Comparison of ENCODE assay signal across 9 cellular contexts in genomic region chr3:20043398-20043797, GRCh38. TPM values are rescaled to one million over a fixed set of nuclear protein-coding genes. Genes with fewer than 3 reads are reported as not detected.
DNase-seq lines count a peak whose midpoint lies in the region; ATAC-seq and TF ChIP-seq lines count a peak whose summit lies in the region.
"Had no signal": no experiment of that assay in that cellular context is flagged by ENCODE, and none has a peak within 500 bp of the region (broad histone marks: within the 10 kb centered on the region; RNA-seq: fewer than 3 reads in every experiment).

No MANE protein-coding gene starts in this region.

- H3K36me3 ChIP-seq in SJCRH30 = no peaks in the 10 kb centered on the region

- ATAC-seq in HG03521 (IDR thresholded peaks at IDR 0.05; ENCODE audit: unreplicated experiment) (peak; percentile 8), esophagus mucosa (peak; percentile 34), omental fat pad (ENCODE audit: low FRiP score) (peak; percentile 45), GM21515 (IDR thresholded peaks at IDR 0.05; ENCODE audit: unreplicated experiment) (no peak)

- no peaks in the 10 kb centered on the region for H3K9me3 Mint-ChIP-seq in activated CD4-positive, alpha-beta memory T cell treated with anti-CD3 and anti-CD28 coated beads, Interleukin-2, amount 10 ng/mL, durations not matched to agents 7 days and 5 days

- no peak for TF ChIP-seq CTCF in omental fat pad (IDR thresholded peaks at IDR 0.05)

- H3K4me3 ChIP-seq in SJCRH30 = no peak overlapping the region

- peaks cover 9% of the 10 kb centered on the region; the same call in 1 of the 2 replicates for H3K4me1 ChIP-seq in SJCRH30

- peak; percentile 68 for DNase-seq in DMS 273 (lab: John Stamatoyannopoulos, UW; ENCODE audit: unreplicated experiment)
- DNase-seq in DMS 273 treated with DMSO at 0.1 percent for 48 hours (lab: John Stamatoyannopoulos, UW) = no peak
- DNase-seq in activated CD4-positive, alpha-beta memory T cell treated with anti-CD3 and anti-CD28 coated beads, Interleukin-2, amount 10 ng/mL, durations not matched to agents 7 days and 5 days = peak; percentile 63
- peak; percentile 72 for DNase-seq in omental fat pad (ENCODE audit: low spot score)
- DNase-seq in SJCRH30 = no peak

- no peaks in the 10 kb centered on the region for H3K9me3 ChIP-seq in SJCRH30 (replicated peaks)

- no peaks in the 10 kb centered on the region for H3K27me3 Mint-ChIP-seq in activated CD4-positive, alpha-beta memory T cell treated with anti-CD3 and anti-CD28 coated beads, Interleukin-2, amount 10 ng/mL, durations not matched to agents 7 days and 5 days

- H3K27ac ChIP-seq in SJCRH30 = no peak overlapping the region
- H3K27ac ChIP-seq: 22Rv1 had no signal

- peak overlapping the region; percentile 97 for H3K27ac Mint-ChIP-seq in activated CD4-positive, alpha-beta memory T cell treated with anti-CD3 and anti-CD28 coated beads, Interleukin-2, amount 10 ng/mL, durations not matched to agents 7 days and 5 days

- H3K27me3 ChIP-seq in SJCRH30 = no peaks in the 10 kb centered on the region

- H3K4me1 Mint-ChIP-seq in activated CD4-positive, alpha-beta memory T cell treated with anti-CD3 and anti-CD28 coated beads, Interleukin-2, amount 10 ng/mL, durations not matched to agents 7 days and 5 days = peaks cover 69% of the 10 kb centered on the region

- H3K36me3 Mint-ChIP-seq in activated CD4-positive, alpha-beta memory T cell treated with anti-CD3 and anti-CD28 coated beads, Interleukin-2, amount 10 ng/mL, durations not matched to agents 7 days and 5 days (ENCODE audit: low read depth) = peaks cover 63% of the 10 kb centered on the region

- POLR2A ChIA-PET in activated CD4-positive, alpha-beta memory T cell treated with anti-CD3 and anti-CD28 coated beads, Interleukin-2, amount 10 ng/mL, durations not matched to agents 7 days and 5 days (lab: Charles Lee) = interaction anchor here (0.8 to 7.9 kb wide), 10 partner anchors 10 to 141 kb away, joined by 3 to 214 read pairs (median 4); partner anchors contain the start of genes RAB5A and SGO1

- CTCF ChIA-PET in activated CD4-positive, alpha-beta memory T cell treated with anti-CD3 and anti-CD28 coated beads, Interleukin-2, amount 10 ng/mL, durations not matched to agents 7 days and 5 days (lab: Charles Lee) = interaction anchor here (0.9 to 4.4 kb wide), 6 partner anchors 10 to 143 kb away, joined by 3 to 31 read pairs (median 3); no protein-coding TSS in a partner anchor

- H3K4me3 Mint-ChIP-seq in activated CD4-positive, alpha-beta memory T cell treated with anti-CD3 and anti-CD28 coated beads, Interleukin-2, amount 10 ng/mL, durations not matched to agents 7 days and 5 days = peak overlapping the region; percentile 90

RNA-seq across cellular contexts. Expression of gene KAT2B, which starts 3.2 kb away (rescaled TPM):
- total RNA-seq in activated CD4-positive, alpha-beta memory T cell treated with anti-CD3 and anti-CD28 coated beads, Interleukin-2, amount 10 ng/mL, durations not matched to agents 7 days and 5 days = 100 to 1,000 TPM; 129 to 134 TPM
- total RNA-seq in esophagus mucosa (30.7 TPM), omental fat pad (10 to 100 TPM; 21.3 to 47.0 (median 33.3) TPM)
- total RNA-seq in SJCRH30 (2014; rRNA removed; shearing (Covaris generic)) = 5.0 and 5.3 TPM in 2 replicates

RNA-seq across cellular contexts. Expression of gene PP2D1, which starts 31.3 kb away (rescaled TPM):
- total RNA-seq in activated CD4-positive, alpha-beta memory T cell treated with anti-CD3 and anti-CD28 coated beads, Interleukin-2, amount 10 ng/mL, durations not matched to agents 7 days and 5 days = not detected
- total RNA-seq in esophagus mucosa (not detected), omental fat pad (not detected)
- total RNA-seq in SJCRH30 (2014; rRNA removed; shearing (Covaris generic)) = not detected in 2 replicates

Comparison
In these comparisons a context has a peak if more than half of its experiments do, and no peak if none do; other contexts are left out.
1. DNase-seq: peak in DMS 273 (single experiment), activated CD4-positive, alpha-beta memory T cell treated with anti-CD3 and anti-CD28 coated beads, Interleukin-2, amount 10 ng/mL, durations not matched to agents 7 days and 5 days (single experiment) and omental fat pad (single experiment); none in DMS 273 treated with DMSO at 0.1 percent for 48 hours (single experiment) and SJCRH30 (0 of 2).